ENCODE assay signal across 16 cellular contexts in the genomic region with DNA sequence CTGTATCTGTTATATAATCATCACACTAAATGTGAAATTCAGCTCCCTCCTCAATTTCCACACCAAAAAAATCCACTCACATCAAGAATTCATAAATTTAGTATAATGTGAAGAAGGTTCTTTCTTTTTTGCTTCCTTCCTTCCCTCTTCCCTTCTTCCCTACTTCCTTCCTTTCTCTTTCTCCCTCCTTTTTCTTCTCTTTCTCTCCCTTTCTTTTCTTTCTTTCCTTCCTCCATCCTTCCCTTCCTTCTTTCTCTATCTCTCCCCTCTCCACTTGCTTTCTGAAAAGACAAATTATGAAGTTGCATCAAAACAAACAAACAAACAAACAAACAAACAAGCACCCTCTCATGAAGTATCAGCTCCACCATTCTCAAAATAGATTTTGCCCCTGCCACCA.
A peak's percentile ranks its signal among the peaks of the same experiment; 100 is the strongest.
DNase-seq lines count a peak whose midpoint lies in the region; ATAC-seq, FAIRE-seq and TF ChIP-seq lines count a peak whose summit lies in the region.
"Had no signal": no experiment of that assay in that cellular context is flagged by ENCODE, and none has a peak within 500 bp of the region (broad histone marks: within the 10 kb centered on the region; RNA-seq: fewer than 3 reads in every experiment).

No MANE protein-coding gene starts in this region.

- no peaks in the 10 kb centered on the region for H3K36me3 Mint-ChIP-seq in stimulated activated naive CD8-positive, alpha-beta T cell treated with anti-CD3 and anti-CD28 coated beads, Interleukin-15, Interleukin-2, amounts not matched to agents 100 ng/mL and 50 ng/mL, for 24 hours (ENCODE audit: low read depth)
- H3K36me3 Mint-ChIP-seq: CD8-positive, alpha-beta memory T cell had no signal

- no peak for ATAC-seq in stimulated activated naive CD8-positive, alpha-beta T cell treated with anti-CD3 and anti-CD28 coated beads, Interleukin-15, Interleukin-2, amounts not matched to agents 100 U/mL and 50 U/mL, for 24 hours
- no peak for ATAC-seq in PC-3
- ATAC-seq: A549, HepG2 had no signal

- DNase-seq in stimulated activated naive CD8-positive, alpha-beta T cell treated with anti-CD3 and anti-CD28 coated beads, Interleukin-15, Interleukin-2, amounts not matched to agents 100 U/mL and 50 U/mL, for 24 hours, result no peak
- DNase-seq in PC-3 (no peak), epithelial cell of prostate (ENCODE audit: low read depth, low spot score) (no peak), GM19239 (ENCODE audit: insufficient read length, low spot score) (no peak)
- no peak for DNase-seq in stimulated activated CD4-positive, alpha-beta T cell treated with anti-CD3 and anti-CD28 coated beads, Interleukin-1b, Interleukin-23, amount 100 ng/mL, for 48 hours
- DNase-seq: Caco-2; CD8-positive, alpha-beta memory T cell; DMS53; GF-D8; HFFc6 had no signal

- no peak overlapping the region for H3K27ac ChIP-seq in PC-3 (ENCODE audit: low read length)
- peak overlapping the region; percentile 74 for H3K27ac ChIP-seq in epithelial cell of prostate
- H3K27ac ChIP-seq: A549 had no signal

- H3K27me3 Mint-ChIP-seq in stimulated activated naive CD8-positive, alpha-beta T cell treated with anti-CD3 and anti-CD28 coated beads, Interleukin-15, Interleukin-2, amounts not matched to agents 100 ng/mL and 50 ng/mL, for 24 hours, result no peaks in the 10 kb centered on the region

- H3K27ac Mint-ChIP-seq in stimulated activated naive CD8-positive, alpha-beta T cell treated with anti-CD3 and anti-CD28 coated beads, Interleukin-15, Interleukin-2, amounts not matched to agents 100 ng/mL and 50 ng/mL, for 24 hours, result peak overlapping the region; percentile 74
- H3K27ac Mint-ChIP-seq: HFFc6 had no signal

- FAIRE-seq in GM19239 (lab: Jason Lieb, UNC), result no peak
- FAIRE-seq: A549, H1, HepG2, HTR-8/SVneo had no signal

- no peaks in the 10 kb centered on the region for H3K9me2 ChIP-seq in PC-3 (replicated peaks; ENCODE audit: low read length)

- H3K4me2 ChIP-seq in PC-3 (ENCODE audit: low read length), result peak overlapping the region; percentile 23
- H3K4me2 ChIP-seq: A549 had no signal

- no peaks in the 10 kb centered on the region for H3K36me3 ChIP-seq in PC-3 (ENCODE audit: low read depth, low read length)
- H3K36me3 ChIP-seq: HAP-1 had no signal

- no peak overlapping the region for H3K4me3 ChIP-seq in PC-3 (ENCODE audit: low read length)
- H3K4me3 ChIP-seq: A549, HAP-1 had no signal

- no peaks in the 10 kb centered on the region for H3K79me2 ChIP-seq in PC-3 (ENCODE audit: low read length)

- no peaks in the 10 kb centered on the region for H4K20me1 ChIP-seq in PC-3 (ENCODE audit: low read length)

- H3K9me3 ChIP-seq in PC-3 (ENCODE audit: low read length), result no peaks in the 10 kb centered on the region
- H3K9me3 ChIP-seq: A549, Caco-2, HAP-1 had no signal

- no TSS peak for BruUV-seq in PC-3 (replicated peaks; lab: Mats Ljungman, UMichigan)

- H3K4me1 Mint-ChIP-seq in stimulated activated naive CD8-positive, alpha-beta T cell treated with anti-CD3 and anti-CD28 coated beads, Interleukin-15, Interleukin-2, amounts not matched to agents 100 ng/mL and 50 ng/mL, for 24 hours (ENCODE audit: low read depth), result peaks cover 36% of the 10 kb centered on the region

- H2AFZ ChIP-seq in PC-3 (ENCODE audit: low read length), result no peak overlapping the region

- H3K4me3 Mint-ChIP-seq in stimulated activated naive CD8-positive, alpha-beta T cell treated with anti-CD3 and anti-CD28 coated beads, Interleukin-15, Interleukin-2, amounts not matched to agents 100 ng/mL and 50 ng/mL, for 24 hours, result no peak overlapping the region
- H3K4me3 Mint-ChIP-seq: CD8-positive, alpha-beta memory T cell; HFFc6 had no signal

- intact Hi-C loops in PC-3 (cut with micrococcal nuclease), result loop anchor here (10.0 kb wide), 1 partner anchor 632 kb away; no protein-coding TSS in a partner anchor

- peaks cover 31% of the 10 kb centered on the region for H3K4me1 ChIP-seq in PC-3 (ENCODE audit: insufficient read depth, low read length)
- H3K4me1 ChIP-seq: A549, Caco-2 had no signal

- POLR2A ChIA-PET in PC-3 (lab: Charles Lee; ENCODE audit: unreplicated experiment), result no interaction called here

- H3K9me3 Mint-ChIP-seq in stimulated activated naive CD8-positive, alpha-beta T cell treated with anti-CD3 and anti-CD28 coated beads, Interleukin-15, Interleukin-2, amounts not matched to agents 100 ng/mL and 50 ng/mL, for 24 hours, result no peaks in the 10 kb centered on the region
- H3K9me3 Mint-ChIP-seq: CD8-positive, alpha-beta memory T cell had no signal

- no peak for TF ChIP-seq CTCF in PC-3 (conservative IDR thresholded peaks at IDR 0.05; ENCODE audit: low read depth, low read length)

- no peak overlapping the region for H3K9ac ChIP-seq in PC-3 (ENCODE audit: low read length)

- CTCF ChIA-PET in PC-3 (lab: Charles Lee), result no interaction called here

- no peaks in the 10 kb centered on the region for H3F3A ChIP-seq in PC-3 (ENCODE audit: low read length, unreplicated experiment)

- peaks cover 10% of the 10 kb centered on the region; the same call in 1 of the 2 replicates for H3K27me3 ChIP-seq in PC-3 (ENCODE audit: low read length)
